In the genomic region with DNA sequence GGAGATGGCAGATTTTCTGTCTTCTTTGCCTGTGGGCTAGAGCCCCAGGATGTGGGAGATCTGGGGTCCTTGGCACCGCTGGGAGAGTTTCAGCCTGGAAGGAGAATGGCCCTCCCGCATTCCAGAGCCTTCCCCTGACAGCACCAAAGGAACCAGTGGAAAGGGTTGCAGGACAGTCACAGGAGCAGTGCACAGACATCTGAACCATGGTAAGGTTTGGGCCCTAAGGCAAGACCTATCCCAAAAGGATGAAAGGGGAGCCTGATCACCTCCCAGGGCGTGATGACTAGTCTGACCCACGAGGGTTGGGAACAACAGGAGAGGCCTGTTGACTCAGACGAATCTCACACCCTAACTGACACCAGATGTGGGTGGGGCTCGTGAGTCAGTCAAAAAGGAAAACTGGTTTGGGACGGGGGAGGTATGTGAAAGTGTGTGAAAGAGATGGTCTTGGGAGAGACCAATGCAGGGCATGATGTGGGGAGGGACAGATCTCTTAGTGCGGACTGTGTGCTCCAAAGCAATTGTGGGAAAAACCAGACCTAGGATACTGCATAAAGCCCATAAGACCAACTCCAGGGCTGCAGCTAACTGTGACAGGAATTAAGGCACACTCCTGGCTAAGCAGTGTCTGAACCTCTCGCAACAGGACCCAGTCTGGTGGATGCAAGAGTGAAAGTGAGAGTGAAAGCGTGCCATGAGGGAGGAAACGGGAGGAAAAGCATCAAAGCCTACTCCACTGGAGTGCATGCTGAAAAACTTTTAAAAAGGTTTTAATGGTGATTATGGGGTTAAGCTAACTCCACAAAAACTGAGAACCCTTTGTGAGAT, we compare ENCODE assay signal across 14 cellular contexts. TPM values are rescaled to one million over a fixed set of nuclear protein-coding genes. Genes with fewer than 3 reads are reported as not detected.
DNase-seq lines count a peak whose midpoint lies in the region; ATAC-seq and TF ChIP-seq lines count a peak whose summit lies in the region.
"Had no signal": no experiment of that assay in that cellular context is flagged by ENCODE, and none has a peak within 500 bp of the region (broad histone marks: within the 10 kb centered on the region; RNA-seq: fewer than 3 reads in every experiment).

No MANE protein-coding gene starts in this region.

- no peaks in the 10 kb centered on the region for H3K36me3 Mint-ChIP-seq in CD14-positive monocyte
- H3K36me3 Mint-ChIP-seq: CD8-positive, alpha-beta T cell had no signal

- DNase-seq in CD14-positive monocyte (ENCODE audit: low spot score) = no peak
- DNase-seq in HCEC 1CT = peak; percentile 85
- peak; percentile 58 to 71 for DNase-seq in SJSA1 (ENCODE audit: low read depth in 1 of 2, low spot score in 2 of 2)
- DNase-seq in foreskin keratinocyte = peak; percentile 91 to 96
- DNase-seq in activated T-cell treated with anti-CD3 and anti-CD28 coated beads for 4 hours = no peak
- no peak for DNase-seq in spleen
- DNase-seq in NCI-H446 treated with DMSO at 0.1 percent for 48 hours (lab: John Stamatoyannopoulos, UW) = no peak
- DNase-seq: activated CD8-positive, alpha-beta memory T cell treated with anti-CD3 and anti-CD28 coated beads, Interleukin-2, amount 50 U/mL, for 48 hours; anterior cingulate cortex; CD8-positive, alpha-beta T cell; NCI-H1105 had no signal

- H3K27ac Mint-ChIP-seq in CD14-positive monocyte = peak overlapping the region in 1 of 7 donors; percentile 8
- H3K27ac Mint-ChIP-seq: CD8-positive, alpha-beta T cell had no signal

- peaks cover 15% of the 10 kb centered on the region for H3K4me1 ChIP-seq in SJSA1 (replicated peaks)
- no peaks in the 10 kb centered on the region for H3K4me1 ChIP-seq in foreskin keratinocyte
- H3K4me1 ChIP-seq in spleen = no peaks in the 10 kb centered on the region

- no peaks in the 10 kb centered on the region for H3K9me3 ChIP-seq in SJSA1 (replicated peaks)
- no peaks in the 10 kb centered on the region for H3K9me3 ChIP-seq in spleen

- intact Hi-C loops in CD14-positive monocyte (cut with micrococcal nuclease) = no loop called here
- intact Hi-C loops in spleen (cut with DNase I; ENCODE audit: low total_unique reads) = no loop called here

- peaks cover 3 to 5% (median 3%) of the 10 kb centered on the region in 3 donors for H3K27me3 Mint-ChIP-seq in CD14-positive monocyte (ENCODE audit: low read depth in 3 of 3)

- ATAC-seq in foreskin keratinocyte (peak; percentile 99), GM19452 (IDR thresholded peaks at IDR 0.05; ENCODE audit: unreplicated experiment) (no peak)
- ATAC-seq: CD8-positive, alpha-beta T cell had no signal

- H3K27me3 ChIP-seq in SJSA1 (replicated peaks) = no peaks in the 10 kb centered on the region
- H3K27me3 ChIP-seq in foreskin keratinocyte = no peaks in the 10 kb centered on the region
- no peaks in the 10 kb centered on the region for H3K27me3 ChIP-seq in spleen (replicated peaks in 1 of 7)

- TF ChIP-seq POLR2A in spleen (IDR thresholded peaks at IDR 0.05) = no peak

- H3K9me3 Mint-ChIP-seq in CD14-positive monocyte = peaks cover 0 to 7% (median 4%) of the 10 kb centered on the region in 7 donors
- H3K9me3 Mint-ChIP-seq: CD8-positive, alpha-beta T cell had no signal

- 61 to 78% (median 71%) methylated on average over 11 of the region's 11 CpGs for WGBS in spleen, 5 donors

- H3K4me3 ChIP-seq in SJSA1 (no peak overlapping the region), spleen (no peak overlapping the region)

- peak overlapping the region; percentile 22 for H3K27ac ChIP-seq in SJSA1
- peak overlapping the region; percentile 79 for H3K27ac ChIP-seq in foreskin keratinocyte
- no peak overlapping the region for H3K27ac ChIP-seq in spleen

- H3K36me3 ChIP-seq in SJSA1 (no peaks in the 10 kb centered on the region), spleen (no peaks in the 10 kb centered on the region)

- peaks cover 19% of the 10 kb centered on the region for H3K4me1 Mint-ChIP-seq in CD14-positive monocyte

- peak overlapping the region; percentile 6 to 21 for H3K4me3 Mint-ChIP-seq in CD14-positive monocyte
- H3K4me3 Mint-ChIP-seq: CD8-positive, alpha-beta T cell had no signal

- no peak for TF ChIP-seq CTCF in CD14-positive monocyte (IDR thresholded peaks at IDR 0.05)
- no peak for TF ChIP-seq CTCF in foreskin keratinocyte (conservative IDR thresholded peaks at IDR 0.05)
- no peak for TF ChIP-seq CTCF in spleen (IDR thresholded peaks at IDR 0.05 in 8 of 11, conservative IDR thresholded peaks at IDR 0.05 in 3 of 11)

RNA-seq across cellular contexts. Expression of a gene that starts 39.1 kb away (rescaled TPM):
- polyA plus RNA-seq in CD14-positive monocyte (not detected), foreskin keratinocyte (not detected in 2 replicates), spleen (not detected)
- not detected in 2 replicates for total RNA-seq in SJSA1 (2014; rRNA removed; shearing (Covaris generic))
- total RNA-seq in foreskin keratinocyte (not detected in 2 replicates), spleen (not detected)
- total RNA-seq: CD8-positive, alpha-beta T cell; glomerular endothelial cell; NCI-H460 had no signal

Comparison
In these comparisons a context has a peak if more than half of its experiments do, and no peak if none do; other contexts are left out.
1. DNase-seq: peak in HCEC 1CT (single experiment), SJSA1 (2 of 2) and foreskin keratinocyte (2 of 2); none in CD14-positive monocyte (single experiment), activated T-cell treated with anti-CD3 and anti-CD28 coated beads for 4 hours (single experiment), spleen (single experiment) and NCI-H446 treated with DMSO at 0.1 percent for 48 hours (single experiment).
2. H3K27ac ChIP-seq: peak in SJSA1 (single experiment) and foreskin keratinocyte (single experiment); none in spleen (0 of 8).